8 cellular contexts compared by ENCODE assay signal in genomic region chr3:71129611-71130515, GRCh38.
A peak's percentile ranks its signal among the peaks of the same experiment; 100 is the strongest.
DNase-seq lines count a peak whose midpoint lies in the region; ATAC-seq and TF ChIP-seq lines count a peak whose summit lies in the region.

No MANE protein-coding gene starts in this region.

- no peaks in the 10 kb centered on the region for H3F3A ChIP-seq in neural progenitor cell (ENCODE audit: low read depth)

- peak overlapping the region; percentile 87 for H3K27ac ChIP-seq in fibroblast of lung (ENCODE audit: insufficient read depth, low read length)
- H3K27ac ChIP-seq in neural progenitor cell: no peak overlapping the region

- no peaks in the 10 kb centered on the region for H3K9me3 Mint-ChIP-seq in WTC11
- no peaks in the 10 kb centered on the region for H3K9me3 Mint-ChIP-seq in neural progenitor cell

- peaks cover 48% of the 10 kb centered on the region for H3K79me2 ChIP-seq in fibroblast of lung (ENCODE audit: control insufficient read depth, insufficient read depth, low read length)
- no peaks in the 10 kb centered on the region for H3K79me2 ChIP-seq in neural progenitor cell (ENCODE audit: low read depth)

- H3K4me1 Mint-ChIP-seq in WTC11 (peaks cover 78% of the 10 kb centered on the region), neural progenitor cell (peaks cover 75% of the 10 kb centered on the region)

- peak overlapping the region; percentile 46 for H3K4me3 Mint-ChIP-seq in WTC11
- H3K4me3 Mint-ChIP-seq in neural progenitor cell: peak overlapping the region; percentile 85

- POLR2A ChIA-PET in WTC11 (lab: Charles Lee): interaction anchor here (0.6 kb wide), 1 partner anchor 70 kb away, joined by 4 read pairs; no protein-coding TSS in a partner anchor

- peak overlapping the region; percentile 73 for H3K9ac ChIP-seq in fibroblast of lung (ENCODE audit: insufficient read depth, low read length)
- no peak overlapping the region for H3K9ac ChIP-seq in neural progenitor cell

- H3K4me3 ChIP-seq in BE2C (ENCODE audit: low read depth, low read length): peak overlapping the region; percentile 59
- peak overlapping the region; percentile 54 to 90 (median 70) for H3K4me3 ChIP-seq in fibroblast of lung (replicated peaks in 1 of 4; ENCODE audit: control extremely low read depth in 1 of 4, insufficient read depth in 1 of 4, low read depth in 3 of 4, low read length in 4 of 4)
- H3K4me3 ChIP-seq in neural progenitor cell: peak overlapping the region; percentile 31

- peak; percentile 25 for ATAC-seq in HG02885 (IDR thresholded peaks at IDR 0.05; ENCODE audit: poor library complexity, unreplicated experiment)
- ATAC-seq in WTC11: no peak

- H3K27me3 ChIP-seq in BE2C: no peaks in the 10 kb centered on the region
- no peaks in the 10 kb centered on the region for H3K27me3 ChIP-seq in fibroblast of lung (ENCODE audit: control insufficient read depth, insufficient read depth, low read length)
- H3K27me3 ChIP-seq in neural progenitor cell: no peaks in the 10 kb centered on the region

- H3K36me3 ChIP-seq in BE2C: no peaks in the 10 kb centered on the region
- H3K36me3 ChIP-seq in fibroblast of lung (ENCODE audit: control insufficient read depth, insufficient read depth, low read length): no peaks in the 10 kb centered on the region
- no peaks in the 10 kb centered on the region for H3K36me3 ChIP-seq in neural progenitor cell

- H2AFZ ChIP-seq in fibroblast of lung (ENCODE audit: low read length) (no peak overlapping the region), neural progenitor cell (replicated peaks) (no peak overlapping the region)

- H3K27me3 Mint-ChIP-seq in WTC11 (ENCODE audit: low read depth) (no peaks in the 10 kb centered on the region), neural progenitor cell (ENCODE audit: insufficient read depth, low read depth) (peaks cover 2% of the 10 kb centered on the region)

- TF ChIP-seq CTCF in BE2C (IDR thresholded peaks at IDR 0.05; ENCODE audit: low read depth, low read length) (no peak), WTC11 (IDR thresholded peaks at IDR 0.05) (no peak), fibroblast of lung (conservative IDR thresholded peaks at IDR 0.05 in 1 of 2, IDR thresholded peaks at IDR 0.05 in 1 of 2; ENCODE audit: low read depth in 1 of 2, low read length in 2 of 2) (no peak), neural progenitor cell (IDR thresholded peaks at IDR 0.05) (no peak)

- DNase-seq in BE2C (no peak), WTC11 (ENCODE audit: low spot score) (no peak), fibroblast of lung (ENCODE audit: low read depth in 2 of 2) (peak; percentile 57 to 80), neural progenitor cell (ENCODE audit: low spot score) (no peak), ecto neural progenitor cell (ENCODE audit: low spot score) (no peak), activated gamma-delta T cell (lab: John Stamatoyannopoulos, UW) (no peak), NCI-H774 (lab: John Stamatoyannopoulos, UW) (no peak)

- CTCF ChIA-PET in WTC11 (lab: Charles Lee): interaction anchor here (1.2 kb wide), 1 partner anchor 23 kb away, joined by 7 read pairs; no protein-coding TSS in a partner anchor

- H3K27ac Mint-ChIP-seq in WTC11 (peak overlapping the region; percentile 91), neural progenitor cell (peak overlapping the region; percentile 95)

- H3K9me3 ChIP-seq in BE2C: no peaks in the 10 kb centered on the region
- H3K9me3 ChIP-seq in fibroblast of lung (ENCODE audit: control insufficient read depth, insufficient read depth, low read depth, low read length): no peaks in the 10 kb centered on the region
- H3K9me3 ChIP-seq in neural progenitor cell (ENCODE audit: low read depth): no peaks in the 10 kb centered on the region

- H4K20me1 ChIP-seq in fibroblast of lung (ENCODE audit: control insufficient read depth, extremely low read depth, insufficient read depth, low read length) (no peaks in the 10 kb centered on the region), neural progenitor cell (ENCODE audit: low read depth) (no peaks in the 10 kb centered on the region)

- no peaks in the 10 kb centered on the region for H3K36me3 Mint-ChIP-seq in WTC11
- H3K36me3 Mint-ChIP-seq in neural progenitor cell: no peaks in the 10 kb centered on the region

- peaks cover 16% of the 10 kb centered on the region for H3K4me1 ChIP-seq in BE2C
- H3K4me1 ChIP-seq in fibroblast of lung (ENCODE audit: control insufficient read depth, extremely low read depth, insufficient read depth, low read length): peaks cover 6% of the 10 kb centered on the region
- peaks cover 19% of the 10 kb centered on the region for H3K4me1 ChIP-seq in neural progenitor cell

- H3K4me2 ChIP-seq in fibroblast of lung (ENCODE audit: extremely low read depth, insufficient read depth, low read length): peak overlapping the region; percentile 89
- H3K4me2 ChIP-seq in neural progenitor cell: peak overlapping the region; percentile 68

TF ChIP-seq in WTC11, 78 proteins besides CTCF, POLR2A, EP300 and RAD21 (continues in another document):
- TF ChIP-seq TCF7 (CRISPR knock-in tag; IDR thresholded peaks at IDR 0.05; ENCODE audit: low read depth) (no peak), MAX (CRISPR knock-in tag; IDR thresholded peaks at IDR 0.05) (no peak), GTF2I (CRISPR knock-in tag; conservative IDR thresholded peaks at IDR 0.05) (no peak), KAT7 (CRISPR knock-in tag; IDR thresholded peaks at IDR 0.05; ENCODE audit: borderline replicate concordance) (no peak), NFATC4 (CRISPR knock-in tag; IDR thresholded peaks at IDR 0.05) (no peak), SMAD4 (CRISPR knock-in tag; IDR thresholded peaks at IDR 0.05) (no peak), NR1H2 (CRISPR knock-in tag; IDR thresholded peaks at IDR 0.05) (no peak), PRDM15 (CRISPR knock-in tag; IDR thresholded peaks at IDR 0.05) (no peak)
- TF ChIP-seq, protein P1, sequence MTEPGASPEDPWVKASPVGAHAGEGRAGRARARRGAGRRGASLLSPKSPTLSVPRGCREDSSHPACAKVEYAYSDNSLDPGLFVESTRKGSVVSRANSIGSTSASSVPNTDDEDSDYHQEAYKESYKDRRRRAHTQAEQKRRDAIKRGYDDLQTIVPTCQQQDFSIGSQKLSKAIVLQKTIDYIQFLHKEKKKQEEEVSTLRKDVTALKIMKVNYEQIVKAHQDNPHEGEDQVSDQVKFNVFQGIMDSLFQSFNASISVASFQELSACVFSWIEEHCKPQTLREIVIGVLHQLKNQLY (CRISPR knock-in tag; IDR thresholded peaks at IDR 0.05): no peak
- TF ChIP-seq, protein P2, sequence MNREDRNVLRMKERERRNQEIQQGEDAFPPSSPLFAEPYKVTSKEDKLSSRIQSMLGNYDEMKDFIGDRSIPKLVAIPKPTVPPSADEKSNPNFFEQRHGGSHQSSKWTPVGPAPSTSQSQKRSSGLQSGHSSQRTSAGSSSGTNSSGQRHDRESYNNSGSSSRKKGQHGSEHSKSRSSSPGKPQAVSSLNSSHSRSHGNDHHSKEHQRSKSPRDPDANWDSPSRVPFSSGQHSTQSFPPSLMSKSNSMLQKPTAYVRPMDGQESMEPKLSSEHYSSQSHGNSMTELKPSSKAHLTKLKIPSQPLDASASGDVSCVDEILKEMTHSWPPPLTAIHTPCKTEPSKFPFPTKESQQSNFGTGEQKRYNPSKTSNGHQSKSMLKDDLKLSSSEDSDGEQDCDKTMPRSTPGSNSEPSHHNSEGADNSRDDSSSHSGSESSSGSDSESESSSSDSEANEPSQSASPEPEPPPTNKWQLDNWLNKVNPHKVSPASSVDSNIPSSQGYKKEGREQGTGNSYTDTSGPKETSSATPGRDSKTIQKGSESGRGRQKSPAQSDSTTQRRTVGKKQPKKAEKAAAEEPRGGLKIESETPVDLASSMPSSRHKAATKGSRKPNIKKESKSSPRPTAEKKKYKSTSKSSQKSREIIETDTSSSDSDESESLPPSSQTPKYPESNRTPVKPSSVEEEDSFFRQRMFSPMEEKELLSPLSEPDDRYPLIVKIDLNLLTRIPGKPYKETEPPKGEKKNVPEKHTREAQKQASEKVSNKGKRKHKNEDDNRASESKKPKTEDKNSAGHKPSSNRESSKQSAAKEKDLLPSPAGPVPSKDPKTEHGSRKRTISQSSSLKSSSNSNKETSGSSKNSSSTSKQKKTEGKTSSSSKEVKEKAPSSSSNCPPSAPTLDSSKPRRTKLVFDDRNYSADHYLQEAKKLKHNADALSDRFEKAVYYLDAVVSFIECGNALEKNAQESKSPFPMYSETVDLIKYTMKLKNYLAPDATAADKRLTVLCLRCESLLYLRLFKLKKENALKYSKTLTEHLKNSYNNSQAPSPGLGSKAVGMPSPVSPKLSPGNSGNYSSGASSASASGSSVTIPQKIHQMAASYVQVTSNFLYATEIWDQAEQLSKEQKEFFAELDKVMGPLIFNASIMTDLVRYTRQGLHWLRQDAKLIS (CRISPR knock-in tag; IDR thresholded peaks at IDR 0.05; ENCODE audit: borderline replicate concordance): no peak

Comparison
In these comparisons a context has a peak if more than half of its experiments do, and no peak if none do; other contexts are left out.
1. DNase-seq: peak in fibroblast of lung (2 of 2); none in BE2C (single experiment), WTC11 (single experiment), neural progenitor cell (single experiment), ecto neural progenitor cell (single experiment), activated gamma-delta T cell (single experiment) and NCI-H774 (single experiment).
2. Peak in every context shown above with its lines, with median percentiles within 50 percentile points of each other: H3K4me3 ChIP-seq.